30 cellular contexts compared by ENCODE assay signal in the genomic region with DNA sequence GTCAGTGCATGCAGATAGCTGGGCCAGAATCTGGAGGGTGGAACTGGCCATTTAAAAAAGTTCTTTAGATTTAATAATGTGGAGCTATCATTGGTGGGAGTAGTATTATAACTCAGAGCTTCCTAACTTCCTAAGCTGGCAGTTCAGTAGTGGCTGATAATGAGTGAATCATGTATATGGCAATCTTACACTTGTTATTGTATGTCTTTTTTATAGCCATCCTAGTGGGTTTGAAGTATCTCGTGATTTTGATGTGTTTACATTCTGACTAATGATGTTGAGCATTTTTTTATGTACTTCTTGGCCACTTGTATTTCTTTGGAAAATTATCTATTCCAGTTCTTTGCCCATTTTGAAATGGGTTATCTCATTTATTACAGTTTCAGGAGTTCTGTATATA. TPM values are rescaled to one million over a fixed set of nuclear protein-coding genes. Genes with fewer than 3 reads are reported as not detected.
DNase-seq lines count a peak whose midpoint lies in the region; ATAC-seq and TF ChIP-seq lines count a peak whose summit lies in the region.
"Had no signal": no experiment of that assay in that cellular context is flagged by ENCODE, and none has a peak within 500 bp of the region (broad histone marks: within the 10 kb centered on the region; RNA-seq: fewer than 3 reads in every experiment).

No MANE protein-coding gene starts in this region.

- H3K27ac Mint-ChIP-seq in stimulated activated naive B cell treated with anti-CD40 and anti-IgM and Interleukin-4, amounts not matched to agents 10 μg/mL and 1 μg/mL and 100 μg/mL, for 72 hours = peak overlapping the region; percentile 25
- no peak overlapping the region for H3K27ac Mint-ChIP-seq in activated CD8-positive, alpha-beta T cell treated with anti-CD3 and anti-CD28 coated beads, Interleukin-2, amount 10 ng/mL, durations not matched to agents 7 days and 5 days
- H3K27ac Mint-ChIP-seq: activated CD8-positive, alpha-beta T cell treated with anti-CD3 and anti-CD28 coated beads for 36 hours; activated naive CD8-positive, alpha-beta T cell treated with anti-CD3 and anti-CD28 coated beads, Interleukin-2, amount 10 ng/mL, durations not matched to agents 7 days and 5 days had no signal

- intact Hi-C loops in posterior vena cava (cut with DNase I) = no loop called here

- H3K27ac ChIP-seq in fibroblast of lung (ENCODE audit: insufficient read depth, low read length) = no peak overlapping the region
- H3K27ac ChIP-seq: C4-2B, dorsolateral prefrontal cortex, gastrocnemius medialis, left lung, Peyer's patch, SJSA1, vagina had no signal

- no peaks in the 10 kb centered on the region for H3K4me1 Mint-ChIP-seq in stimulated activated naive B cell treated with anti-CD40 and anti-IgM and Interleukin-4, amounts not matched to agents 10 μg/mL and 1 μg/mL and 100 μg/mL, for 72 hours
- H3K4me1 Mint-ChIP-seq in activated CD8-positive, alpha-beta T cell treated with anti-CD3 and anti-CD28 coated beads, Interleukin-2, amount 10 ng/mL, durations not matched to agents 7 days and 5 days (ENCODE audit: low read depth) = no peaks in the 10 kb centered on the region
- H3K4me1 Mint-ChIP-seq: activated naive CD8-positive, alpha-beta T cell treated with anti-CD3 and anti-CD28 coated beads, Interleukin-2, amount 10 ng/mL, durations not matched to agents 7 days and 5 days; naive B cell had no signal

- no peak for ATAC-seq in stimulated activated naive B cell treated with anti-CD40 and anti-IgM and Interleukin-4, amounts not matched to agents 10 μg/mL and 1 μg/mL and 100 μg/mL, for 72 hours (replicated peaks)
- no peak for ATAC-seq in activated CD8-positive, alpha-beta T cell treated with anti-CD3 and anti-CD28 coated beads, Interleukin-2, amount 10 ng/mL, durations not matched to agents 7 days and 5 days
- ATAC-seq: activated CD8-positive, alpha-beta T cell treated with anti-CD3 and anti-CD28 coated beads for 36 hours; gastrocnemius medialis; left lung had no signal

- H3K36me3 Mint-ChIP-seq in stimulated activated naive B cell treated with anti-CD40 and anti-IgM and Interleukin-4, amounts not matched to agents 10 μg/mL and 1 μg/mL and 100 μg/mL, for 72 hours = peaks cover 30 to 59% of the 10 kb centered on the region in 2 donors
- H3K36me3 Mint-ChIP-seq in activated CD8-positive, alpha-beta T cell treated with anti-CD3 and anti-CD28 coated beads, Interleukin-2, amount 10 ng/mL, durations not matched to agents 7 days and 5 days (ENCODE audit: low read depth) = peaks cover 20% of the 10 kb centered on the region

- no peak overlapping the region for H3K9ac ChIP-seq in fibroblast of lung (ENCODE audit: insufficient read depth, low read length)

- no peak overlapping the region for H2AFZ ChIP-seq in fibroblast of lung (ENCODE audit: low read length)

- H3K9me3 Mint-ChIP-seq in stimulated activated naive B cell treated with anti-CD40 and anti-IgM and Interleukin-4, amounts not matched to agents 10 μg/mL and 1 μg/mL and 100 μg/mL, for 72 hours = no peaks in the 10 kb centered on the region
- H3K9me3 Mint-ChIP-seq in activated CD8-positive, alpha-beta T cell treated with anti-CD3 and anti-CD28 coated beads, Interleukin-2, amount 10 ng/mL, durations not matched to agents 7 days and 5 days (ENCODE audit: insufficient read depth) = no peaks in the 10 kb centered on the region
- H3K9me3 Mint-ChIP-seq: activated CD8-positive, alpha-beta T cell treated with anti-CD3 and anti-CD28 coated beads for 36 hours; activated naive CD8-positive, alpha-beta T cell treated with anti-CD3 and anti-CD28 coated beads, Interleukin-2, amount 10 ng/mL, durations not matched to agents 7 days and 5 days; naive B cell had no signal

- H3K4me3 ChIP-seq in fibroblast of lung (replicated peaks in 1 of 4; ENCODE audit: control extremely low read depth in 1 of 4, insufficient read depth in 1 of 4, low read depth in 3 of 4, low read length in 4 of 4) = no peak overlapping the region
- H3K4me3 ChIP-seq: dorsolateral prefrontal cortex, gastrocnemius medialis, left lung, Peyer's patch, SJSA1, smooth muscle cell, vagina had no signal

- H3K27me3 ChIP-seq in fibroblast of lung (ENCODE audit: control insufficient read depth, insufficient read depth, low read length) = no peaks in the 10 kb centered on the region
- H3K27me3 ChIP-seq: dorsolateral prefrontal cortex, gastrocnemius medialis, left lung, Peyer's patch, SJSA1, vagina had no signal

- peak; percentile 48 for DNase-seq in ELR (ENCODE audit: low read depth)
- DNase-seq in NCI-H226 = peak; percentile 13
- peak; percentile 21 to 39 for DNase-seq in fibroblast of lung (ENCODE audit: low read depth in 2 of 2)
- no peak for DNase-seq in stimulated activated naive B cell treated with anti-CD40 and anti-IgM and Interleukin-4, amounts not matched to agents 10 μg/mL and 1 μg/mL and 100 μg/mL, for 72 hours
- DNase-seq in posterior vena cava (ENCODE audit: low spot score) = no peak
- no peak for DNase-seq in activated CD8-positive, alpha-beta T cell treated with anti-CD3 and anti-CD28 coated beads, Interleukin-2, amount 10 ng/mL, durations not matched to agents 7 days and 5 days
- DNase-seq in DMS 273 treated with DMSO at 0.1 percent for 48 hours (lab: John Stamatoyannopoulos, UW) = no peak
- DNase-seq: activated CD4-positive, alpha-beta T cell treated with anti-CD3 and anti-CD28 coated beads for 1 hour; activated CD8-positive, alpha-beta T cell treated with anti-CD3 and anti-CD28 coated beads for 36 hours; activated effector memory CD4-positive, alpha-beta T cell treated with anti-CD3 and anti-CD28 coated beads, Interleukin-2, amount 50 U/mL, for 16 hours; activated naive CD8-positive, alpha-beta T cell treated with anti-CD3 and anti-CD28 coated beads, Interleukin-2, amount 10 ng/mL, durations not matched to agents 7 days and 5 days; activated T-cell treated with anti-CD3 and anti-CD28 coated beads for 4 hours; cerebellar nuclear complex; dorsolateral prefrontal cortex; gastrocnemius medialis; hypothalamus; left lung; naive B cell; NCI-H1417; NCI-H2107; NCI-H510A treated with DMSO at 0.1 percent for 48 hours; NK-92 treated with Interleukin-12 subunit alpha and Interleukin-12 subunit beta, amount 100 ng/mL, for 24 hours; occipital lobe; Peyer's patch; stimulated activated CD4-positive, alpha-beta T cell treated with anti-CD3 and anti-CD28 coated beads, Interleukin-2, amount 100 ng/mL, for 24 hours; T-helper 1 cell had no signal

- H3K4me1 ChIP-seq in fibroblast of lung (ENCODE audit: control insufficient read depth, extremely low read depth, insufficient read depth, low read length) = no peaks in the 10 kb centered on the region
- H3K4me1 ChIP-seq: gastrocnemius medialis, left lung, Peyer's patch, SJSA1, vagina had no signal

- no peaks in the 10 kb centered on the region for H3K9me3 ChIP-seq in fibroblast of lung (ENCODE audit: control insufficient read depth, insufficient read depth, low read depth, low read length)
- H3K9me3 ChIP-seq: gastrocnemius medialis, left lung, Peyer's patch, SJSA1, vagina had no signal

- no peak for TF ChIP-seq CTCF in fibroblast of lung (conservative IDR thresholded peaks at IDR 0.05 in 1 of 2, IDR thresholded peaks at IDR 0.05 in 1 of 2; ENCODE audit: low read depth in 1 of 2, low read length in 2 of 2)

- CTCF ChIA-PET in activated CD8-positive, alpha-beta T cell treated with anti-CD3 and anti-CD28 coated beads, Interleukin-2, amount 10 ng/mL, durations not matched to agents 7 days and 5 days (lab: Charles Lee) = no interaction called here

- H3K4me3 Mint-ChIP-seq in stimulated activated naive B cell treated with anti-CD40 and anti-IgM and Interleukin-4, amounts not matched to agents 10 μg/mL and 1 μg/mL and 100 μg/mL, for 72 hours = no peak overlapping the region
- no peak overlapping the region for H3K4me3 Mint-ChIP-seq in activated CD8-positive, alpha-beta T cell treated with anti-CD3 and anti-CD28 coated beads, Interleukin-2, amount 10 ng/mL, durations not matched to agents 7 days and 5 days
- H3K4me3 Mint-ChIP-seq: activated CD8-positive, alpha-beta T cell treated with anti-CD3 and anti-CD28 coated beads for 36 hours; activated naive CD8-positive, alpha-beta T cell treated with anti-CD3 and anti-CD28 coated beads, Interleukin-2, amount 10 ng/mL, durations not matched to agents 7 days and 5 days; naive B cell had no signal

- POLR2A ChIA-PET in activated CD8-positive, alpha-beta T cell treated with anti-CD3 and anti-CD28 coated beads, Interleukin-2, amount 10 ng/mL, durations not matched to agents 7 days and 5 days (lab: Charles Lee) = no interaction called here

- H3K36me3 ChIP-seq in fibroblast of lung (ENCODE audit: control insufficient read depth, insufficient read depth, low read length) = no peaks in the 10 kb centered on the region

- H4K20me1 ChIP-seq in fibroblast of lung (ENCODE audit: control insufficient read depth, extremely low read depth, insufficient read depth, low read length) = no peaks in the 10 kb centered on the region

- no peaks in the 10 kb centered on the region for H3K79me2 ChIP-seq in fibroblast of lung (ENCODE audit: control insufficient read depth, insufficient read depth, low read length)

- no peak overlapping the region for H3K4me2 ChIP-seq in fibroblast of lung (ENCODE audit: extremely low read depth, insufficient read depth, low read length)
- H3K4me2 ChIP-seq: smooth muscle cell had no signal

- no peaks in the 10 kb centered on the region for H3K27me3 Mint-ChIP-seq in stimulated activated naive B cell treated with anti-CD40 and anti-IgM and Interleukin-4, amounts not matched to agents 10 μg/mL and 1 μg/mL and 100 μg/mL, for 72 hours
- H3K27me3 Mint-ChIP-seq in activated CD8-positive, alpha-beta T cell treated with anti-CD3 and anti-CD28 coated beads, Interleukin-2, amount 10 ng/mL, durations not matched to agents 7 days and 5 days (ENCODE audit: low read depth) = no peaks in the 10 kb centered on the region
- H3K27me3 Mint-ChIP-seq: activated CD8-positive, alpha-beta T cell treated with anti-CD3 and anti-CD28 coated beads for 36 hours; activated naive CD8-positive, alpha-beta T cell treated with anti-CD3 and anti-CD28 coated beads, Interleukin-2, amount 10 ng/mL, durations not matched to agents 7 days and 5 days; naive B cell had no signal

RNA-seq across cellular contexts. Expression of a gene that starts 15.4 kb away (rescaled TPM):
- 19.5 and 21.1 TPM in 2 replicates for total RNA-seq in fibroblast of lung
- 14.9 and 20.1 TPM in 2 replicates for polyA plus RNA-seq in fibroblast of lung
- 16.7 and 26.4 TPM in 2 replicates for polyA plus RNA-seq in fibroblast of lung (2012)
- 5.7 and 11.2 TPM in 2 replicates for polyA minus RNA-seq in fibroblast of lung (ENCODE audit: low replicate concordance)
- total RNA-seq in posterior vena cava = 10 to 100 TPM; 19.4 to 21.9 TPM
- 10 to 100 TPM; 64.1 to 67.2 TPM for total RNA-seq in activated CD8-positive, alpha-beta T cell treated with anti-CD3 and anti-CD28 coated beads, Interleukin-2, amount 10 ng/mL, durations not matched to agents 7 days and 5 days

Comparison
In these comparisons a context has a peak if more than half of its experiments do, and no peak if none do; other contexts are left out.
1. DNase-seq: peak in ELR (single experiment), NCI-H226 (single experiment) and fibroblast of lung (2 of 2); none in stimulated activated naive B cell treated with anti-CD40 and anti-IgM and Interleukin-4, amounts not matched to agents 10 μg/mL and 1 μg/mL and 100 μg/mL, for 72 hours (single experiment), posterior vena cava (single experiment), activated CD8-positive, alpha-beta T cell treated with anti-CD3 and anti-CD28 coated beads, Interleukin-2, amount 10 ng/mL, durations not matched to agents 7 days and 5 days (single experiment) and DMS 273 treated with DMSO at 0.1 percent for 48 hours (single experiment).